In the genomic region with DNA sequence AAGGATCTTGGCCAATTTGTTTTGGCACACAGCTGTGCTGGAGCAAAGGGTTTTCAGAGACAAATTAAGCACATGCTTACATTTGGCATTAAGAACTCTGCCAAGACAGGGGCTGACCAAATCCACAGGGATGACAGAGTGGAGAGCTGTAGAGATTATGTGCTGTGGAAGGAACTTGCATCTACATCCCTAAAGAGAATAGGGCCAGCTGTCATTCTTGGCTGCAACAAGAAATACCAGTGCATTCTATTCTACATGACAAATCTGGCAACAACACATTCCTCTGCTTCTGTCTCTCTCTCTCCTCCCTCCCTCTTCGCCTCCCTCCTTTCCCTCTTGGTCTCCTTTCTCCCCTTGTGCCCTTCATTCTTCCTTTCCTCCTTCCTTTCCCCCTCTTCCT, we compare ENCODE assay signal across 18 cellular contexts.
DNase-seq lines count a peak whose midpoint lies in the region; ATAC-seq and TF ChIP-seq lines count a peak whose summit lies in the region.
"Had no signal": no experiment of that assay in that cellular context is flagged by ENCODE, and none has a peak within 500 bp of the region (broad histone marks: within the 10 kb centered on the region; RNA-seq: fewer than 3 reads in every experiment).

No MANE protein-coding gene starts in this region.

- H3K4me3 Mint-ChIP-seq in activated T-helper 17 cell treated with anti-CD3 and anti-CD28 coated beads, Interleukin-2, amount 50 U/mL, for 72 hours, result no peak overlapping the region

- H3K27me3 Mint-ChIP-seq in activated T-helper 17 cell treated with anti-CD3 and anti-CD28 coated beads, Interleukin-2, amount 50 U/mL, for 72 hours, result no peaks in the 10 kb centered on the region

- intact Hi-C loops in left ventricle myocardium inferior (cut with micrococcal nuclease) (no loop called here), right cardiac atrium (cut with DNase I) (no loop called here)

- H3K27me3 ChIP-seq in cardiac muscle cell, result no peaks in the 10 kb centered on the region
- H3K27me3 ChIP-seq in left ventricle myocardium inferior (ENCODE audit: low read depth), result no peaks in the 10 kb centered on the region
- H3K27me3 ChIP-seq in right cardiac atrium (ENCODE audit: control insufficient read depth, insufficient read depth), result no peaks in the 10 kb centered on the region
- H3K27me3 ChIP-seq in foreskin keratinocyte, result no peaks in the 10 kb centered on the region

- H3K36me3 Mint-ChIP-seq in activated T-helper 17 cell treated with anti-CD3 and anti-CD28 coated beads, Interleukin-2, amount 50 U/mL, for 72 hours (ENCODE audit: low read depth), result no peaks in the 10 kb centered on the region

- TF ChIP-seq POLR2A in GM18505 (IDR thresholded peaks at IDR 0.05; ENCODE audit: borderline replicate concordance, extremely low read depth, insufficient read depth, insufficient read length), result no peak

- ATAC-seq in right cardiac atrium (peak; percentile 92 to 96), GM18505 (IDR thresholded peaks at IDR 0.05; ENCODE audit: unreplicated experiment) (no peak), GM21723 (IDR thresholded peaks at IDR 0.05; ENCODE audit: unreplicated experiment) (no peak), foreskin keratinocyte (no peak)
- ATAC-seq in activated T-helper 17 cell treated with anti-CD3 and anti-CD28 coated beads, Interleukin-2, amount 50 U/mL, for 72 hours (replicated peaks), result no peak
- ATAC-seq: A549, HCT116 had no signal

- H3K9me3 ChIP-seq in cardiac muscle cell (ENCODE audit: low read depth) (no peaks in the 10 kb centered on the region), left ventricle myocardium inferior (replicated peaks) (no peaks in the 10 kb centered on the region), right cardiac atrium (ENCODE audit: control insufficient read depth, low read length) (no peaks in the 10 kb centered on the region)
- H3K9me3 ChIP-seq: A549, Caco-2 had no signal

- no peak overlapping the region for H3K27ac Mint-ChIP-seq in activated T-helper 17 cell treated with anti-CD3 and anti-CD28 coated beads, Interleukin-2, amount 50 U/mL, for 72 hours

- no peak for TF ChIP-seq CTCF in cardiac muscle cell (IDR thresholded peaks at IDR 0.05; ENCODE audit: low read depth, low read length)
- no peak for TF ChIP-seq CTCF in left ventricle myocardium inferior (IDR thresholded peaks at IDR 0.05; ENCODE audit: borderline replicate concordance)
- no peak for TF ChIP-seq CTCF in astrocyte of the spinal cord (IDR thresholded peaks at IDR 0.05; ENCODE audit: low read depth, low read length)
- no peak for TF ChIP-seq CTCF in foreskin keratinocyte (conservative IDR thresholded peaks at IDR 0.05)

- H3K27ac ChIP-seq in cardiac muscle cell, result peak overlapping the region; percentile 36
- no peak overlapping the region for H3K27ac ChIP-seq in left ventricle myocardium inferior (replicated peaks)
- no peak overlapping the region for H3K27ac ChIP-seq in right cardiac atrium (ENCODE audit: low read length)
- H3K27ac ChIP-seq in foreskin keratinocyte, result no peak overlapping the region
- H3K27ac ChIP-seq: A549, PC-9 had no signal

- no peaks in the 10 kb centered on the region for H3K4me1 Mint-ChIP-seq in activated T-helper 17 cell treated with anti-CD3 and anti-CD28 coated beads, Interleukin-2, amount 50 U/mL, for 72 hours

- peaks cover 9% of the 10 kb centered on the region for H3K9me3 Mint-ChIP-seq in activated T-helper 17 cell treated with anti-CD3 and anti-CD28 coated beads, Interleukin-2, amount 50 U/mL, for 72 hours

- no peak overlapping the region for H3K4me3 ChIP-seq in cardiac muscle cell
- no peak overlapping the region for H3K4me3 ChIP-seq in left ventricle myocardium inferior
- H3K4me3 ChIP-seq in astrocyte of the spinal cord (ENCODE audit: low read depth, low read length), result no peak overlapping the region
- no peak overlapping the region for H3K4me3 ChIP-seq in right cardiac atrium (ENCODE audit: low read length)
- H3K4me3 ChIP-seq: A549, PC-9 had no signal

- peaks cover 19% of the 10 kb centered on the region for H3K4me1 ChIP-seq in cardiac muscle cell (ENCODE audit: low read depth)
- H3K4me1 ChIP-seq in left ventricle myocardium inferior, result no peaks in the 10 kb centered on the region
- peaks cover 2% of the 10 kb centered on the region for H3K4me1 ChIP-seq in right cardiac atrium (ENCODE audit: control insufficient read depth, insufficient read depth, low read length)
- H3K4me1 ChIP-seq in foreskin keratinocyte, result no peaks in the 10 kb centered on the region
- H3K4me1 ChIP-seq: A549, Caco-2 had no signal

- H3K36me3 ChIP-seq in cardiac muscle cell, result no peaks in the 10 kb centered on the region
- no peaks in the 10 kb centered on the region for H3K36me3 ChIP-seq in left ventricle myocardium inferior

- DNase-seq in cardiac muscle cell (ENCODE audit: low read depth in 1 of 2, low spot score in 1 of 2) (peak in 1 of 2 donors; percentile 23), left ventricle myocardium inferior (no peak), astrocyte of the spinal cord (ENCODE audit: low read depth, low spot score) (peak; percentile 24), right cardiac atrium (peak in 1 of 3 donors; percentile 10), foreskin keratinocyte (no peak)
- DNase-seq: Caco-2; DMS53; Karpas-422; NCI-H1436; NCI-H2029 treated with DMSO at 0.1 percent for 48 hours; NCI-H524 treated with DMSO at 0.1 percent for 48 hours; NK-92 treated with Interleukin-12 subunit alpha and Interleukin-12 subunit beta, amount 100 ng/mL, for 24 hours; PC-9 had no signal

- in situ Hi-C loops in astrocyte of the spinal cord (cut with HindIII; ENCODE audit: low sequenced_read_pairs), result no loop called here

- WGBS in right cardiac atrium, result 33% methylated on average over 1 of the region's 1 CpG

Comparison
In these comparisons a context has a peak if more than half of its experiments do, and no peak if none do; other contexts are left out.
1. ATAC-seq: peak in right cardiac atrium (2 of 2); none in GM18505 (single experiment), activated T-helper 17 cell treated with anti-CD3 and anti-CD28 coated beads, Interleukin-2, amount 50 U/mL, for 72 hours (single experiment), GM21723 (single experiment) and foreskin keratinocyte (single experiment).